Comparison of ENCODE assay signal across 1 cellular context in the genomic region with DNA sequence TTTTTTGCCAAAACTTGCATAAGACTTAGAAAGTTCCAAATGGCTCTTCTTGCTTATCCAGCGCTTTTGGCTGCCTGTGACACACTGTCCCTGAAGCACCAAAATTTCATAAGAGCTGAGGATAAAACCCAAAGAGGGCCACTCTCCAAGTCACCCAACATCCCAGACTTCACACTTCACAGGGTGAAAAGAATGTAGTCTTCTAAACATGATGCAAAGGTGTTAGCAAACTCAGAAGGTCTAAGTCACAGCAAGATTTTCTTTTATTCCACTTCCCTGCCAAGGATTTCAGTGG.
TF ChIP-seq lines count a peak whose summit lies in the region.

No MANE protein-coding gene starts in this region.

TF ChIP-seq in GM23338, 12 proteins besides CTCF, POLR2A, EP300 and RAD21 (continued from another document):
- TF ChIP-seq, protein P1, sequence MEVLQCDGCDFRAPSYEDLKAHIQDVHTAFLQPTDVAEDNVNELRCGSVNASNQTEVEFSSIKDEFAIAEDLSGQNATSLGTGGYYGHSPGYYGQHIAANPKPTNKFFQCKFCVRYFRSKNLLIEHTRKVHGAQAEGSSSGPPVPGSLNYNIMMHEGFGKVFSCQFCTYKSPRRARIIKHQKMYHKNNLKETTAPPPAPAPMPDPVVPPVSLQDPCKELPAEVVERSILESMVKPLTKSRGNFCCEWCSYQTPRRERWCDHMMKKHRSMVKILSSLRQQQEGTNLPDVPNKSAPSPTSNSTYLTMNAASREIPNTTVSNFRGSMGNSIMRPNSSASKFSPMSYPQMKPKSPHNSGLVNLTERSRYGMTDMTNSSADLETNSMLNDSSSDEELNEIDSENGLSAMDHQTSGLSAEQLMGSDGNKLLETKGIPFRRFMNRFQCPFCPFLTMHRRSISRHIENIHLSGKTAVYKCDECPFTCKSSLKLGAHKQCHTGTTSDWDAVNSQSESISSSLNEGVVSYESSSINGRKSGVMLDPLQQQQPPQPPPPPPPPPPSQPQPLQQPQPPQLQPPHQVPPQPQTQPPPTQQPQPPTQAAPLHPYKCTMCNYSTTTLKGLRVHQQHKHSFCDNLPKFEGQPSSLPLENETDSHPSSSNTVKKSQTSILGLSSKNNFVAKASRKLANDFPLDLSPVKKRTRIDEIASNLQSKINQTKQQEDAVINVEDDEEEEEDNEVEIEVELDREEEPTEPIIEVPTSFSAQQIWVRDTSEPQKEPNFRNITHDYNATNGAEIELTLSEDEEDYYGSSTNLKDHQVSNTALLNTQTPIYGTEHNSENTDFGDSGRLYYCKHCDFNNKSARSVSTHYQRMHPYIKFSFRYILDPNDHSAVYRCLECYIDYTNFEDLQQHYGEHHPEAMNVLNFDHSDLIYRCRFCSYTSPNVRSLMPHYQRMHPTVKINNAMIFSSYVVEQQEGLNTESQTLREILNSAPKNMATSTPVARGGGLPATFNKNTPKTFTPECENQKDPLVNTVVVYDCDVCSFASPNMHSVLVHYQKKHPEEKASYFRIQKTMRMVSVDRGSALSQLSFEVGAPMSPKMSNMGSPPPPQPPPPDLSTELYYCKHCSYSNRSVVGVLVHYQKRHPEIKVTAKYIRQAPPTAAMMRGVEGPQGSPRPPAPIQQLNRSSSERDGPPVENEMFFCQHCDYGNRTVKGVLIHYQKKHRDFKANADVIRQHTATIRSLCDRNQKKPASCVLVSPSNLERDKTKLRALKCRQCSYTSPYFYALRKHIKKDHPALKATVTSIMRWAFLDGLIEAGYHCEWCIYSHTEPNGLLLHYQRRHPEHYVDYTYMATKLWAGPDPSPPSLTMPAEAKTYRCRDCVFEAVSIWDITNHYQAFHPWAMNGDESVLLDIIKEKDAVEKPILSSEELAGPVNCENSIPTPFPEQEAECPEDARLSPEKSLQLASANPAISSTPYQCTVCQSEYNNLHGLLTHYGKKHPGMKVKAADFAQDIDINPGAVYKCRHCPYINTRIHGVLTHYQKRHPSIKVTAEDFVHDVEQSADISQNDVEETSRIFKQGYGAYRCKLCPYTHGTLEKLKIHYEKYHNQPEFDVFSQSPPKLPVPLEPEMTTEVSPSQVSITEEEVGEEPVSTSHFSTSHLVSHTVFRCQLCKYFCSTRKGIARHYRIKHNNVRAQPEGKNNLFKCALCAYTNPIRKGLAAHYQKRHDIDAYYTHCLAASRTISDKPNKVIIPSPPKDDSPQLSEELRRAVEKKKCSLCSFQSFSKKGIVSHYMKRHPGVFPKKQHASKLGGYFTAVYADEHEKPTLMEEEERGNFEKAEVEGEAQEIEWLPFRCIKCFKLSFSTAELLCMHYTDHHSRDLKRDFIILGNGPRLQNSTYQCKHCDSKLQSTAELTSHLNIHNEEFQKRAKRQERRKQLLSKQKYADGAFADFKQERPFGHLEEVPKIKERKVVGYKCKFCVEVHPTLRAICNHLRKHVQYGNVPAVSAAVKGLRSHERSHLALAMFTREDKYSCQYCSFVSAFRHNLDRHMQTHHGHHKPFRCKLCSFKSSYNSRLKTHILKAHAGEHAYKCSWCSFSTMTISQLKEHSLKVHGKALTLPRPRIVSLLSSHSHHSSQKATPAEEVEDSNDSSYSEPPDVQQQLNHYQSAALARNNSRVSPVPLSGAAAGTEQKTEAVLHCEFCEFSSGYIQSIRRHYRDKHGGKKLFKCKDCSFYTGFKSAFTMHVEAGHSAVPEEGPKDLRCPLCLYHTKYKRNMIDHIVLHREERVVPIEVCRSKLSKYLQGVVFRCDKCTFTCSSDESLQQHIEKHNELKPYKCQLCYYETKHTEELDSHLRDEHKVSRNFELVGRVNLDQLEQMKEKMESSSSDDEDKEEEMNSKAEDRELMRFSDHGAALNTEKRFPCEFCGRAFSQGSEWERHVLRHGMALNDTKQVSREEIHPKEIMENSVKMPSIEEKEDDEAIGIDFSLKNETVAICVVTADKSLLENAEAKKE (CRISPR knock-in tag; IDR thresholded peaks at IDR 0.05) = no peak
TF ChIP-seq in GM23338: peak in this region for 0.
